In the genomic region with DNA sequence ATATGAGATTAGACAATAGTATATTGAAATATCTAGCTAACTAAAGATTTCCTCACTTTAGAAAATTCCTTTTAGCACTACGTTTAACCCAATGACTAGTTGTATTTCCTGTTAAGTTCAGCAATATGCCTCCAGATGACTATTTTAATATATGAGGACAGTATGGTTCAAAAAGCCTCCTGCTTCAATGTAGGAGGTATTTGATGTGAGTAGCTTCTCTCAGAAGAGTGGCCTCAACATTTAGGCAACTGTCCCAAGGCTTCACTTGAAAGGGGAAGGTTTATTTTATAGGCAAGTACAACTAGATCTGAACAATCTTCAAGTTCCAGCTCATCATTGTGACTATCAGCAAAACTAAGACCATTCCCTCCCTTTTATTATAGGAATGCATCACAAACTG, we compare ENCODE assay signal across 11 cellular contexts. TPM values are rescaled to one million over a fixed set of nuclear protein-coding genes. Genes with fewer than 3 reads are reported as not detected.
A peak's percentile ranks its signal among the peaks of the same experiment; 100 is the strongest.
DNase-seq lines count a peak whose midpoint lies in the region; ATAC-seq and TF ChIP-seq lines count a peak whose summit lies in the region.
"Had no signal": no experiment of that assay in that cellular context is flagged by ENCODE, and none has a peak within 500 bp of the region (broad histone marks: within the 10 kb centered on the region; RNA-seq: fewer than 3 reads in every experiment).

No MANE protein-coding gene starts in this region.

- no peak overlapping the region for H2AFZ ChIP-seq in mesenchymal stem cell (ENCODE audit: low read depth, low read length)

- no peak overlapping the region for H3K4ac ChIP-seq in mesenchymal stem cell (ENCODE audit: low read depth in 1 of 2, low read length in 2 of 2)

- peak overlapping the region; percentile 92 for H3K9ac ChIP-seq in mesenchymal stem cell (ENCODE audit: low read length)

- no peak for TF ChIP-seq POLR2A in testis (IDR thresholded peaks at IDR 0.05)

- H2BK15ac ChIP-seq in mesenchymal stem cell (ENCODE audit: low read depth, poor library complexity, severe bottlenecking) = no peak overlapping the region

- no peak overlapping the region for H3K14ac ChIP-seq in mesenchymal stem cell (ENCODE audit: low read length in 2 of 2)

- H3K36me3 ChIP-seq in mesenchymal stem cell (ENCODE audit: control insufficient read depth in 1 of 2, insufficient read depth in 2 of 2, low read depth in 1 of 2, low read length in 2 of 2) (no peaks in the 10 kb centered on the region), testis (ENCODE audit: low read depth, missing control alignments) (no peaks in the 10 kb centered on the region)

- H3K4me3 ChIP-seq in mesenchymal stem cell (ENCODE audit: insufficient read depth in 1 of 2, low read depth in 1 of 2, low read length in 2 of 2) = peak overlapping the region in 1 of 2 experiments; percentile 91
- no peak overlapping the region for H3K4me3 ChIP-seq in testis

- no peak for ATAC-seq in left lobe of liver
- ATAC-seq in HG02759 (IDR thresholded peaks at IDR 0.05; ENCODE audit: unreplicated experiment) = no peak

- H3K27me3 ChIP-seq in mesenchymal stem cell (ENCODE audit: control insufficient read depth in 1 of 2, insufficient read depth in 1 of 2, low read length in 2 of 2) = no peaks in the 10 kb centered on the region
- H3K27me3 ChIP-seq in testis = no peaks in the 10 kb centered on the region

- H3K79me1 ChIP-seq in mesenchymal stem cell (replicated peaks; ENCODE audit: low read length, poor library complexity, severe bottlenecking) = no peaks in the 10 kb centered on the region

- H4K8ac ChIP-seq in mesenchymal stem cell (ENCODE audit: low read length) = no peak overlapping the region

- intact Hi-C loops in testis (cut with DNase I; ENCODE audit: low total_unique reads) = loop anchor here (10.0 kb wide), 1 partner anchor 150 kb away; no protein-coding TSS in a partner anchor

- no peak overlapping the region for H2BK5ac ChIP-seq in mesenchymal stem cell (ENCODE audit: low read depth, low read length, poor library complexity, severe bottlenecking)

- no peak overlapping the region for H2AK5ac ChIP-seq in mesenchymal stem cell (ENCODE audit: low read length, severe bottlenecking)

- H3K4me2 ChIP-seq in mesenchymal stem cell (ENCODE audit: low read length, poor library complexity, severe bottlenecking) = no peak overlapping the region

- no peak overlapping the region for H3K18ac ChIP-seq in mesenchymal stem cell (ENCODE audit: low read depth in 1 of 2, low read length in 2 of 2)

- in situ Hi-C loops in KBM-7 (cut with MboI; ENCODE audit: low pct_unique_long_range_greater_than_20kb, low sequenced_read_pairs) = no loop called here

- H3K23ac ChIP-seq in mesenchymal stem cell (ENCODE audit: low read length in 2 of 2) = no peak overlapping the region

- H3K9me3 ChIP-seq in mesenchymal stem cell (ENCODE audit: control insufficient read depth, low read length) (no peaks in the 10 kb centered on the region), testis (no peaks in the 10 kb centered on the region)

- no peak overlapping the region for H2BK12ac ChIP-seq in mesenchymal stem cell (ENCODE audit: low read length in 2 of 2)

- H2BK120ac ChIP-seq in mesenchymal stem cell (ENCODE audit: low read depth, low read length) = no peak overlapping the region

- no peak overlapping the region for H4K91ac ChIP-seq in mesenchymal stem cell (ENCODE audit: low read length)

- peak overlapping the region; percentile 8 for H3K27ac ChIP-seq in angular gyrus (ENCODE audit: low read depth, low read length)
- no peak overlapping the region for H3K27ac ChIP-seq in mesenchymal stem cell (ENCODE audit: low read length, poor library complexity, severe bottlenecking)
- H3K27ac ChIP-seq in testis = peak overlapping the region; percentile 22 to 93

- DNase-seq in KBM-7 = peak; percentile 41
- DNase-seq in mesenchymal stem cell = no peak
- no peak for DNase-seq in testis
- DNase-seq in left lobe of liver (ENCODE audit: low spot score) = no peak
- DNase-seq in glomerular visceral epithelial cell (ENCODE audit: extremely low spot score) = no peak
- no peak for DNase-seq in mucosa of gallbladder (ENCODE audit: low spot score)
- DNase-seq: activated CD4-positive, alpha-beta T cell treated with anti-CD3 and anti-CD28 coated beads, Interleukin-2, amount 10 ng/mL, durations not matched to agents 7 days and 5 days; activated gamma-delta T cell; stimulated activated CD4-positive, alpha-beta T cell treated with anti-CD3 and anti-CD28 coated beads, Interleukin-2, amount 100 ng/mL, for 24 hours had no signal

- H3K4me1 ChIP-seq in mesenchymal stem cell (ENCODE audit: control insufficient read depth, insufficient read depth, low read depth, low read length) (peaks cover 6% of the 10 kb centered on the region), testis (no peaks in the 10 kb centered on the region)

- TF ChIP-seq CTCF in testis (IDR thresholded peaks at IDR 0.05) = no peak

- WGBS in mesenchymal stem cell = no CpG with 5 or more reads among the region's 1 CpG
- 19 to 27% methylated on average over 1 of the region's 1 CpG for WGBS in testis, 2 donors

RNA-seq across cellular contexts. Expression of gene MEF2C, which starts 2.1 kb away (rescaled TPM):
- 9.5 TPM for polyA plus RNA-seq in mesenchymal stem cell (2013, experiment 1 of 2)
- polyA plus RNA-seq in mesenchymal stem cell (2013, experiment 2 of 2) = 9.4 TPM
- 10 to 100 TPM; 19.9 to 53.1 TPM for total RNA-seq in testis
- 18.3 TPM for polyA plus RNA-seq in testis (ENCODE audit: insufficient read depth, low read depth, low replicate concordance)
- 5.1 TPM for total RNA-seq in left lobe of liver
- 56.9 TPM for total RNA-seq in mucosa of gallbladder
